1 cellular context compared by ENCODE assay signal in the genomic region with DNA sequence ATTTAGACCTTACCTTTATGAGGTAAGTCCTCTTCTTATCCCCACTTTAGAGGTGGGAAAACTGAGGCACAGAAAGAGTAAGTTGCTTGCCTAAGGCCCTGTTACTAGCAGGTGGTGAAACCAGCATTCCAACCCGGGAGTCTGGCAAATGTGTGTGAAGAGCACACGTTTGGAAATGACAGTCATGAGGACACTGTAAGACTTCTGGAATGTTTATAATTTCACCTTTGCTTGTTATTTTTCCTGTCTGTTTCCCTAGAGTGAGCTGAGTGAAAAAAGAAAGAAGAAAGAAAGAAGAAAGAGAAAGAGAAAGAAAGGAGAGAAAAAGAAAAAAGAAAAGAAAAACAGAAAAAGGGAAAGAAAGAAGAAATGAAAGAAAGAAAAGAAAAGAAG.
TF ChIP-seq lines count a peak whose summit lies in the region.

No MANE protein-coding gene starts in this region.

TF ChIP-seq in SK-N-SH, 30 proteins besides CTCF, POLR2A, EP300 and RAD21:
- TF ChIP-seq FOSL2 (IDR thresholded peaks at IDR 0.05; ENCODE audit: borderline replicate concordance, low read depth) (no peak), MEF2A (IDR thresholded peaks at IDR 0.05; ENCODE audit: borderline replicate concordance, low read depth) (no peak), TCF12 (IDR thresholded peaks at IDR 0.05) (peak; percentile 79), SMC3 (IDR thresholded peaks at IDR 0.05; ENCODE audit: low read depth, low read length) (no peak)
- TF ChIP-seq, protein P1, sequence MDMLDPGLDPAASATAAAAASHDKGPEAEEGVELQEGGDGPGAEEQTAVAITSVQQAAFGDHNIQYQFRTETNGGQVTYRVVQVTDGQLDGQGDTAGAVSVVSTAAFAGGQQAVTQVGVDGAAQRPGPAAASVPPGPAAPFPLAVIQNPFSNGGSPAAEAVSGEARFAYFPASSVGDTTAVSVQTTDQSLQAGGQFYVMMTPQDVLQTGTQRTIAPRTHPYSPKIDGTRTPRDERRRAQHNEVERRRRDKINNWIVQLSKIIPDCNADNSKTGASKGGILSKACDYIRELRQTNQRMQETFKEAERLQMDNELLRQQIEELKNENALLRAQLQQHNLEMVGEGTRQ (IDR thresholded peaks at IDR 0.05; ENCODE audit: borderline replicate concordance, low read depth, low read length) = no peak
- TF ChIP-seq, protein P2, sequence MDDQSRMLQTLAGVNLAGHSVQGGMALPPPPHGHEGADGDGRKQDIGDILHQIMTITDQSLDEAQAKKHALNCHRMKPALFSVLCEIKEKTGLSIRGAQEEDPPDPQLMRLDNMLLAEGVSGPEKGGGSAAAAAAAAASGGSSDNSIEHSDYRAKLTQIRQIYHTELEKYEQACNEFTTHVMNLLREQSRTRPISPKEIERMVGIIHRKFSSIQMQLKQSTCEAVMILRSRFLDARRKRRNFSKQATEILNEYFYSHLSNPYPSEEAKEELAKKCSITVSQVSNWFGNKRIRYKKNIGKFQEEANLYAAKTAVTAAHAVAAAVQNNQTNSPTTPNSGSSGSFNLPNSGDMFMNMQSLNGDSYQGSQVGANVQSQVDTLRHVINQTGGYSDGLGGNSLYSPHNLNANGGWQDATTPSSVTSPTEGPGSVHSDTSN (IDR thresholded peaks at IDR 0.05) = peak; percentile 28; the same call in 1 of the 2 replicates
